Comparison of ENCODE assay signal across 11 cellular contexts in genomic region chr6:128696651-128697391, GRCh38.
DNase-seq lines count a peak whose midpoint lies in the region; ATAC-seq, FAIRE-seq and TF ChIP-seq lines count a peak whose summit lies in the region.
"Had no signal": no experiment of that assay in that cellular context is flagged by ENCODE, and none has a peak within 500 bp of the region (broad histone marks: within the 10 kb centered on the region; RNA-seq: fewer than 3 reads in every experiment).

No MANE protein-coding gene starts in this region.

- H3K27ac ChIP-seq in substantia nigra (ENCODE audit: low read depth, low read length, poor library complexity, severe bottlenecking) = no peak overlapping the region

- no peak for ATAC-seq in HG03097 (IDR thresholded peaks at IDR 0.05; ENCODE audit: low FRiP score, unreplicated experiment)

- H3K4me3 ChIP-seq in AG09309 (ENCODE audit: control insufficient read depth, low read depth, low read length) = no peak overlapping the region

- DNase-seq in AG09309 (ENCODE audit: low read depth) (peak; percentile 5), HTR-8/SVneo (ENCODE audit: insufficient read length, low spot score) (peak; percentile 60), astrocyte of the hippocampus (ENCODE audit: low read depth, low spot score) (peak; percentile 43), iris pigment epithelial cell (ENCODE audit: low read depth) (peak; percentile 72), NCI-H146 (lab: John Stamatoyannopoulos, UW) (no peak), D721Med (ENCODE audit: insufficient read length, low spot score) (no peak), substantia nigra (lab: John Stamatoyannopoulos, UW) (no peak)
- DNase-seq: activated CD4-positive, alpha-beta memory T cell treated with anti-CD3 and anti-CD28 coated beads for 36 hours; NCI-H748 treated with DMSO at 0.1 percent for 48 hours had no signal

- FAIRE-seq in HTR-8/SVneo (lab: Jason Lieb, UNC) (peak; percentile 36), D721Med (lab: Jason Lieb, UNC) (no peak)
- FAIRE-seq: colon had no signal

- no peak for TF ChIP-seq CTCF in AG09309 (IDR thresholded peaks at IDR 0.05; ENCODE audit: control insufficient read depth, insufficient read depth, low read depth, low read length, missing control alignments)
- TF ChIP-seq CTCF in D721Med (IDR thresholded peaks at IDR 0.05; ENCODE audit: insufficient read depth, missing control alignments) = no peak

Comparison
In these comparisons a context has a peak if more than half of its experiments do, and no peak if none do; other contexts are left out.
1. DNase-seq: peak in AG09309 (single experiment), HTR-8/SVneo (single experiment), astrocyte of the hippocampus (single experiment) and iris pigment epithelial cell (single experiment); none in NCI-H146 (single experiment), D721Med (single experiment) and substantia nigra (0 of 49).